Comparison of ENCODE assay signal across 1 cellular context in the genomic region with DNA sequence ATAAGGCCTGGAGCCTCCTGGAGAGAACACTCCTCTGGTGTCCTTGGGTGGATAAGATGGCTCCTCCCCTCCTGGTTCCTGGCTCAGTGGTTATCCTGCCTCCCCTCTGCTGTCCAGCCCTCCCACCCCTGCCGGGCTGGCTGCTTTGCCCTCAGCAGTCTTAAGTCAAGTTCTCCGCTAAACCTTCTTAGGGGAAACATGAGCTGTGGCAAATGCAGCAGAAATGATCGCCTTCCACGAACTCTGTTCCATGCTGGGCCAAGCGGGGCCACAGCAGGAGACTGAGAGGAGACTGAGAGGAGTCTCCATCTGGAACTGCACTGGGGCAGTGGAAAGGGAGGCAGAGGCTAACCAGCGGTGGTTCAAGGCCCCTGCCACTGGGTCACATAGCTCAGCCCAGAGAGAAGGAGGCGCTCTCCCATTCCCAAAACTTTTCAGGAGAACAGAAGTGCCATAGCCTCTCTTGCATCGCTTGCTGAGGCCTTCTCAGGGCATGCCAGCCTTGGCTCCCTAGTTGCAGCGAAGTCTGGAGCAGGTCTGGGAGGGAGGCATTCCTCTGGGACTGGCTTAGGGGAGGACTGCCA.
TF ChIP-seq lines count a peak whose summit lies in the region.

No MANE protein-coding gene starts in this region.

TF ChIP-seq in IMR-90, 13 proteins besides CTCF, POLR2A, EP300 and RAD21:
- TF ChIP-seq RFX5 (IDR thresholded peaks at IDR 0.05; ENCODE audit: low read depth, low read length) (no peak), FOS (IDR thresholded peaks at IDR 0.05; ENCODE audit: low read depth, low read length) (no peak), CHD1 (IDR thresholded peaks at IDR 0.05; ENCODE audit: low read depth, low read length) (no peak), CEBPB (IDR thresholded peaks at IDR 0.05; ENCODE audit: low read depth, low read length) (no peak), NFE2L2 (IDR thresholded peaks at IDR 0.05; ENCODE audit: low read depth, low read length) (no peak)
- TF ChIP-seq, protein P1, sequence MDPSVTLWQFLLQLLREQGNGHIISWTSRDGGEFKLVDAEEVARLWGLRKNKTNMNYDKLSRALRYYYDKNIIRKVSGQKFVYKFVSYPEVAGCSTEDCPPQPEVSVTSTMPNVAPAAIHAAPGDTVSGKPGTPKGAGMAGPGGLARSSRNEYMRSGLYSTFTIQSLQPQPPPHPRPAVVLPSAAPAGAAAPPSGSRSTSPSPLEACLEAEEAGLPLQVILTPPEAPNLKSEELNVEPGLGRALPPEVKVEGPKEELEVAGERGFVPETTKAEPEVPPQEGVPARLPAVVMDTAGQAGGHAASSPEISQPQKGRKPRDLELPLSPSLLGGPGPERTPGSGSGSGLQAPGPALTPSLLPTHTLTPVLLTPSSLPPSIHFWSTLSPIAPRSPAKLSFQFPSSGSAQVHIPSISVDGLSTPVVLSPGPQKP (IDR thresholded peaks at IDR 0.05; ENCODE audit: borderline replicate concordance, low read depth, low read length), result no peak
